ENCODE assay signal across 11 cellular contexts in genomic region chr6:30670760-30671527, GRCh38. TPM values are rescaled to one million over a fixed set of nuclear protein-coding genes. Genes with fewer than 3 reads are reported as not detected.
DNase-seq lines count a peak whose midpoint lies in the region; ATAC-seq and TF ChIP-seq lines count a peak whose summit lies in the region.
"Had no signal": no experiment of that assay in that cellular context is flagged by ENCODE, and none has a peak within 500 bp of the region (broad histone marks: within the 10 kb centered on the region; RNA-seq: fewer than 3 reads in every experiment).

No MANE protein-coding gene starts in this region.

- H3K36me3 Mint-ChIP-seq in GM23338 (ENCODE audit: low read depth): peaks cover 24% of the 10 kb centered on the region
- H3K36me3 Mint-ChIP-seq in activated CD8-positive, alpha-beta T cell treated with anti-CD3 and anti-CD28 coated beads, Interleukin-2, amount 10 ng/mL, durations not matched to agents 7 days and 5 days (ENCODE audit: low read depth): peaks cover 41% of the 10 kb centered on the region

- H3K4me3 ChIP-seq in BLaER1 (no peak overlapping the region), GM23338 (no peak overlapping the region), prostate gland (no peak overlapping the region)

- no peak for TF ChIP-seq POLR2A in prostate gland (IDR thresholded peaks at IDR 0.05)

- TF ChIP-seq CTCF in GM23338 (conservative IDR thresholded peaks at IDR 0.05; ENCODE audit: low read depth in 2 of 2): peak in 1 of 2 experiments; percentile 37; a peak in 3 of 4 replicates
- no peak for TF ChIP-seq CTCF in prostate gland (IDR thresholded peaks at IDR 0.05)

- H3F3A ChIP-seq in GM23338 (replicated peaks; ENCODE audit: low read depth): peaks cover 3% of the 10 kb centered on the region; the same call in 1 of the 2 replicates

- H4K20me1 ChIP-seq in BLaER1 (peaks cover 12% of the 10 kb centered on the region; the same call in 1 of the 2 replicates), GM23338 (replicated peaks; ENCODE audit: insufficient read depth) (no peaks in the 10 kb centered on the region; the same call in 1 of the 2 replicates)

- H3K27me3 ChIP-seq in BLaER1 (no peaks in the 10 kb centered on the region), GM23338 (ENCODE audit: insufficient read depth) (no peaks in the 10 kb centered on the region), prostate gland (replicated peaks; ENCODE audit: insufficient read depth) (no peaks in the 10 kb centered on the region)
- H3K27me3 ChIP-seq: stomach had no signal

- H3K27ac Mint-ChIP-seq in GM23338: no peak overlapping the region
- peak overlapping the region; percentile 64 for H3K27ac Mint-ChIP-seq in activated CD8-positive, alpha-beta T cell treated with anti-CD3 and anti-CD28 coated beads, Interleukin-2, amount 10 ng/mL, durations not matched to agents 7 days and 5 days

- H3K4me2 ChIP-seq in BLaER1 (peak overlapping the region; percentile 93), GM23338 (peak overlapping the region; percentile 89; the same call in 1 of the 2 replicates)

- peaks cover 5% of the 10 kb centered on the region for H3K4me1 Mint-ChIP-seq in GM23338
- H3K4me1 Mint-ChIP-seq in activated CD8-positive, alpha-beta T cell treated with anti-CD3 and anti-CD28 coated beads, Interleukin-2, amount 10 ng/mL, durations not matched to agents 7 days and 5 days (ENCODE audit: low read depth): peaks cover 36% of the 10 kb centered on the region

- CTCF ChIA-PET in activated CD8-positive, alpha-beta T cell treated with anti-CD3 and anti-CD28 coated beads, Interleukin-2, amount 10 ng/mL, durations not matched to agents 7 days and 5 days (lab: Charles Lee): interaction anchor here (0.5 to 15.7 kb wide), 10 partner anchors 16 to 218 kb away, joined by 3 to 686 read pairs (median 4); partner anchors contain the start of genes MDC1 and TUBB

- H2AFZ ChIP-seq in GM23338: no peak overlapping the region

- H3K27ac ChIP-seq in BLaER1 (no peak overlapping the region), GM23338 (ENCODE audit: low read depth) (no peak overlapping the region), prostate gland (no peak overlapping the region)

- ATAC-seq in GM23338 (peak; percentile 11; the same call in 2 of the 3 replicates), HG02642 (IDR thresholded peaks at IDR 0.05; ENCODE audit: poor library complexity, unreplicated experiment) (no peak)
- no peak for ATAC-seq in activated CD8-positive, alpha-beta T cell treated with anti-CD3 and anti-CD28 coated beads, Interleukin-2, amount 10 ng/mL, durations not matched to agents 7 days and 5 days

- H3K27me3 Mint-ChIP-seq in GM23338 (ENCODE audit: insufficient read depth, low read depth, poor library complexity): peaks cover 4% of the 10 kb centered on the region
- H3K27me3 Mint-ChIP-seq in activated CD8-positive, alpha-beta T cell treated with anti-CD3 and anti-CD28 coated beads, Interleukin-2, amount 10 ng/mL, durations not matched to agents 7 days and 5 days (ENCODE audit: low read depth): no peaks in the 10 kb centered on the region

- 84% methylated on average over 27 of the region's 27 CpGs for whole genome bisulfite sequencing in prostate gland

- DNase-seq in GM23338 (ENCODE audit: low spot score): peak; percentile 38
- DNase-seq in activated CD8-positive, alpha-beta T cell treated with anti-CD3 and anti-CD28 coated beads, Interleukin-2, amount 10 ng/mL, durations not matched to agents 7 days and 5 days: no peak
- DNase-seq in kidney tubule cell (ENCODE audit: low spot score): peak; percentile 17
- DNase-seq in prostate gland (ENCODE audit: low spot score): no peak
- no peak for DNase-seq in activated gamma-delta T cell (lab: John Stamatoyannopoulos, UW)
- no peak for DNase-seq in NCI-H1105 (lab: John Stamatoyannopoulos, UW)
- DNase-seq: retina, SHP77 treated with DMSO at 0.1 percent for 48 hours, stomach had no signal

- H3K4me1 ChIP-seq in BLaER1 (peaks cover 54% of the 10 kb centered on the region), GM23338 (ENCODE audit: insufficient read depth) (no peaks in the 10 kb centered on the region; the same call in 1 of the 2 replicates), prostate gland (replicated peaks) (no peaks in the 10 kb centered on the region)

- H3K4me3 Mint-ChIP-seq in GM23338: peak overlapping the region; percentile 94
- H3K4me3 Mint-ChIP-seq in activated CD8-positive, alpha-beta T cell treated with anti-CD3 and anti-CD28 coated beads, Interleukin-2, amount 10 ng/mL, durations not matched to agents 7 days and 5 days: peak overlapping the region; percentile 93

- POLR2A ChIA-PET in activated CD8-positive, alpha-beta T cell treated with anti-CD3 and anti-CD28 coated beads, Interleukin-2, amount 10 ng/mL, durations not matched to agents 7 days and 5 days (lab: Charles Lee): interaction anchor here (0.6 to 2.3 kb wide), 3 partner anchors 11 to 1708 kb away, joined by 3 to 14 read pairs (median 10); no protein-coding TSS in a partner anchor

- H3K9me2 ChIP-seq in GM23338 (ENCODE audit: insufficient read depth): no peaks in the 10 kb centered on the region

- H3K36me3 ChIP-seq in BLaER1 (peaks cover 52% of the 10 kb centered on the region), GM23338 (ENCODE audit: insufficient read depth) (peaks cover 11% of the 10 kb centered on the region; the same call in 1 of the 2 replicates), prostate gland (peaks cover 6% of the 10 kb centered on the region in 2 donors)

- intact Hi-C loops in prostate gland (cut with DNase I): no loop called here

- H3K9me3 ChIP-seq in BLaER1 (no peaks in the 10 kb centered on the region), prostate gland (no peaks in the 10 kb centered on the region)
- H3K9me3 ChIP-seq: stomach had no signal

- H3K79me2 ChIP-seq in GM23338 (replicated peaks; ENCODE audit: insufficient read depth): peaks cover 11% of the 10 kb centered on the region

- peak overlapping the region; percentile 86 for H3K9ac ChIP-seq in BLaER1

- H3K9me3 Mint-ChIP-seq in GM23338: no peaks in the 10 kb centered on the region
- H3K9me3 Mint-ChIP-seq in activated CD8-positive, alpha-beta T cell treated with anti-CD3 and anti-CD28 coated beads, Interleukin-2, amount 10 ng/mL, durations not matched to agents 7 days and 5 days (ENCODE audit: insufficient read depth): no peaks in the 10 kb centered on the region

TF ChIP-seq in GM23338, 12 proteins besides CTCF, POLR2A, EP300 and RAD21 (continues in another document):
- TF ChIP-seq JUNB (IDR thresholded peaks at IDR 0.05; ENCODE audit: unreplicated experiment) (no peak), CREB1 (CRISPR knock-in tag; IDR thresholded peaks at IDR 0.05; ENCODE audit: low read depth) (no peak), ZNF331 (CRISPR knock-in tag; IDR thresholded peaks at IDR 0.05; ENCODE audit: low read depth) (no peak), NANOG (IDR thresholded peaks at IDR 0.05; ENCODE audit: borderline replicate concordance) (no peak)

RNA-seq across cellular contexts. Expression of gene DHX16, which starts 1.9 kb away (rescaled TPM):
- 30.8 and 31.3 TPM in 2 replicates for total RNA-seq in GM23338 (2014; rRNA removed; shearing (Covaris generic))
- polyA plus RNA-seq in GM23338 (2016; fragmentation: Nextera tagmentation; extraction: Ambion mirVana): 16.0 and 16.2 TPM in 2 replicates
- 10 to 100 TPM; 38.5 to 41.0 TPM for total RNA-seq in activated CD8-positive, alpha-beta T cell treated with anti-CD3 and anti-CD28 coated beads, Interleukin-2, amount 10 ng/mL, durations not matched to agents 7 days and 5 days
- total RNA-seq in prostate gland: 10 to 100 TPM; 26.4 to 41.0 TPM

RNA-seq across cellular contexts. Expression of gene PPP1R18, which starts 15.5 kb away (rescaled TPM):
- total RNA-seq in GM23338 (2014; rRNA removed; shearing (Covaris generic)): 18.2 and 19.2 TPM in 2 replicates
- polyA plus RNA-seq in GM23338 (2016; fragmentation: Nextera tagmentation; extraction: Ambion mirVana): 17.1 and 21.2 TPM in 2 replicates
- total RNA-seq in activated CD8-positive, alpha-beta T cell treated with anti-CD3 and anti-CD28 coated beads, Interleukin-2, amount 10 ng/mL, durations not matched to agents 7 days and 5 days: 100 to 1,000 TPM; 286 to 304 TPM
- 10 to 100 TPM; 12.2 to 21.9 TPM for total RNA-seq in prostate gland

RNA-seq across cellular contexts. Expression of gene NRM, which starts 19.8 kb away (rescaled TPM):
- total RNA-seq in GM23338 (2014; rRNA removed; shearing (Covaris generic)): 11.3 and 13.8 TPM in 2 replicates
- 29.7 and 33.8 TPM in 2 replicates for polyA plus RNA-seq in GM23338 (2016; fragmentation: Nextera tagmentation; extraction: Ambion mirVana)
- total RNA-seq in activated CD8-positive, alpha-beta T cell treated with anti-CD3 and anti-CD28 coated beads, Interleukin-2, amount 10 ng/mL, durations not matched to agents 7 days and 5 days: 10 to 100 TPM; 41.7 to 44.6 TPM
- 1 to 10 TPM; 5.9 to 7.3 TPM for total RNA-seq in prostate gland

RNA-seq across cellular contexts. Expression of gene C6orf136, which starts 24.0 kb away (rescaled TPM):
- 4.7 and 12.5 TPM in 2 replicates for total RNA-seq in GM23338 (2014; rRNA removed; shearing (Covaris generic))
- 24.5 and 27.5 TPM in 2 replicates for polyA plus RNA-seq in GM23338 (2016; fragmentation: Nextera tagmentation; extraction: Ambion mirVana)
- 10 to 100 TPM; 31.6 to 40.1 TPM for total RNA-seq in activated CD8-positive, alpha-beta T cell treated with anti-CD3 and anti-CD28 coated beads, Interleukin-2, amount 10 ng/mL, durations not matched to agents 7 days and 5 days
- total RNA-seq in prostate gland: 10 to 100 TPM; 12.8 to 18.5 TPM

RNA-seq across cellular contexts. Expression of gene ATAT1, which starts 44.3 kb away (rescaled TPM):
- 8.9 and 12.8 TPM in 2 replicates for total RNA-seq in GM23338 (2014; rRNA removed; shearing (Covaris generic))
- 20.6 and 23.0 TPM in 2 replicates for polyA plus RNA-seq in GM23338 (2016; fragmentation: Nextera tagmentation; extraction: Ambion mirVana)
- total RNA-seq in activated CD8-positive, alpha-beta T cell treated with anti-CD3 and anti-CD28 coated beads, Interleukin-2, amount 10 ng/mL, durations not matched to agents 7 days and 5 days: 10 to 100 TPM in 1 of 2 experiments, 1 to 10 TPM in 1; 10.0 to 10.5 TPM
- 10 to 100 TPM in 1 of 2 donors, 1 to 10 TPM in 1; 8.7 to 11.0 TPM for total RNA-seq in prostate gland

Comparison
In these comparisons a context has a peak if more than half of its experiments do, and no peak if none do; other contexts are left out.
1. DNase-seq: peak in GM23338 (single experiment) and kidney tubule cell (single experiment); none in activated CD8-positive, alpha-beta T cell treated with anti-CD3 and anti-CD28 coated beads, Interleukin-2, amount 10 ng/mL, durations not matched to agents 7 days and 5 days (single experiment), prostate gland (single experiment), activated gamma-delta T cell (single experiment) and NCI-H1105 (single experiment).
2. RNA of gene PPP1R18, which starts 15.5 kb away (total RNA-seq): 286 to 304 TPM in activated CD8-positive, alpha-beta T cell treated with anti-CD3 and anti-CD28 coated beads, Interleukin-2, amount 10 ng/mL, durations not matched to agents 7 days and 5 days; 12.2 to 21.9 TPM in prostate gland and 18.2 to 19.2 TPM in GM23338; every median in the first group is over 10 times any median in the second.